In the genomic region with DNA sequence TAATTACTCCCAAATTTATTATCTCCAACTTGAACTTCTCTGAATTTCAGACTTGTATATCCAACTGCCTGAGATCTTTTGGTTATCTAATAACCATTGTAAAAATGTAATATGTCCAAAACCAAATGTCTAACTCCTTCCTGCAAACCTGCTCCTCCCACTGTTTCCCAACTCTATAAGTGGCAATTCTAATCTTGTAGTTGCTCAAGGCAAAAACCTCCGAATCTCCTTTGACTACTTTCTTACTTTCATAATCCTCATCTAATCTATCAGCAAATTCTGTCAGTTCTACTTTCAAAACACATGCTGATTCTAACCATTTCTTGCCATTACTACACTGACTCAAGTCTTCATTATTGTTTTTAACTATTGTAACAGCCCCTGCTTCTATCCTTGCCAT, we compare ENCODE assay signal across 25 cellular contexts. TPM values are rescaled to one million over a fixed set of nuclear protein-coding genes. Genes with fewer than 3 reads are reported as not detected.
A peak's percentile ranks its signal among the peaks of the same experiment; 100 is the strongest.
DNase-seq lines count a peak whose midpoint lies in the region; ATAC-seq and TF ChIP-seq lines count a peak whose summit lies in the region.
"Had no signal": no experiment of that assay in that cellular context is flagged by ENCODE, and none has a peak within 500 bp of the region (broad histone marks: within the 10 kb centered on the region; RNA-seq: fewer than 3 reads in every experiment).

No MANE protein-coding gene starts in this region.

- intact Hi-C loops in upper lobe of right lung (cut with DNase I), result no loop called here

- no peak overlapping the region for H3K4me3 ChIP-seq in epithelial cell of esophagus (ENCODE audit: low read length)
- H3K4me3 ChIP-seq in upper lobe of right lung, result no peak overlapping the region
- H3K4me3 ChIP-seq: BLaER1 treated with 17β-estradiol and CSF1 and Interleukin-3, amounts not matched to agents 10 nM and 100 nM; ovary; skin epidermis; suprapubic skin; upper lobe of left lung had no signal

- no peak overlapping the region for H3K27ac ChIP-seq in upper lobe of right lung
- H3K27ac ChIP-seq: BLaER1 treated with 17β-estradiol and CSF1 and Interleukin-3, amounts not matched to agents 10 nM and 100 nM; KMS-11; ovary; skin epidermis; suprapubic skin; upper lobe of left lung had no signal

- no peaks in the 10 kb centered on the region for H3K27me3 ChIP-seq in upper lobe of right lung
- H3K27me3 ChIP-seq: BLaER1 treated with 17β-estradiol and CSF1 and Interleukin-3, amounts not matched to agents 10 nM and 100 nM; ovary; suprapubic skin; upper lobe of left lung had no signal

- H3K9me3 ChIP-seq in upper lobe of right lung, result no peaks in the 10 kb centered on the region
- H3K9me3 ChIP-seq: Caco-2, ovary, suprapubic skin, upper lobe of left lung had no signal

- H3K4me1 ChIP-seq in upper lobe of right lung, result peaks cover 5% of the 10 kb centered on the region
- H3K4me1 ChIP-seq: Caco-2 had no signal

- ATAC-seq in upper lobe of right lung (peak; percentile 63), HG03097 (IDR thresholded peaks at IDR 0.05; ENCODE audit: low FRiP score, unreplicated experiment) (no peak), GM21515 (IDR thresholded peaks at IDR 0.05; ENCODE audit: unreplicated experiment) (no peak)
- ATAC-seq in activated CD4-positive, CD25-positive, alpha-beta regulatory T cell treated with anti-CD3 and anti-CD28 coated beads, Interleukin-2, amount 50 U/mL, for 24 hours, result no peak
- ATAC-seq: activated CD8-positive, alpha-beta T cell treated with anti-CD3 and anti-CD28 coated beads, Interleukin-2, amount 10 ng/mL, durations not matched to agents 7 days and 5 days; left colon; SK-N-SH treated with all-trans-retinoic acid at 6 μM for 48 hours; stimulated activated naive B cell treated with anti-CD40 and anti-IgM and Interleukin-4, amounts not matched to agents 10 μg/mL and 1 μg/mL and 100 μg/mL, for 72 hours had no signal

- peak; percentile 86 for DNase-seq in MV-4-11 (lab: John Stamatoyannopoulos, UW)
- peak; percentile 83 for DNase-seq in SIG-M5 treated with dmso at 0.1 percent for 504 hours (lab: John Stamatoyannopoulos, UW; ENCODE audit: unreplicated experiment)
- peak; percentile 29 for DNase-seq in epithelial cell of esophagus (ENCODE audit: low read depth)
- DNase-seq in upper lobe of right lung, result no peak
- DNase-seq: activated CD4-positive, alpha-beta T cell treated with anti-CD3 and anti-CD28 coated beads for 4 hours; activated CD8-positive, alpha-beta T cell treated with anti-CD3 and anti-CD28 coated beads, Interleukin-2, amount 10 ng/mL, durations not matched to agents 7 days and 5 days; activated naive CD4-positive, alpha-beta T cell treated with anti-CD3 and anti-CD28 coated beads, Interleukin-2, amount 50 U/mL, for 16 hours; Caco-2; DMS53; hypothalamus; immature natural killer cell; left colon; NCI-H446; NCI-H748 treated with DMSO at 0.1 percent for 48 hours; ovary; stimulated activated naive B cell treated with anti-CD40 and anti-IgM and Interleukin-4, amounts not matched to agents 10 μg/mL and 1 μg/mL and 100 μg/mL, for 72 hours; upper lobe of left lung had no signal

- no peaks in the 10 kb centered on the region for H3K36me3 ChIP-seq in upper lobe of right lung
- H3K36me3 ChIP-seq: ovary, suprapubic skin, upper lobe of left lung had no signal

- TF ChIP-seq CTCF in epithelial cell of esophagus (IDR thresholded peaks at IDR 0.05; ENCODE audit: insufficient read depth, low read depth, low read length, missing control alignments) (no peak), upper lobe of right lung (IDR thresholded peaks at IDR 0.05) (no peak)

RNA-seq across cellular contexts. Expression of a gene that starts 55.7 kb away (rescaled TPM):
- 30.7 TPM for total RNA-seq in upper lobe of right lung
